In the genomic region with DNA sequence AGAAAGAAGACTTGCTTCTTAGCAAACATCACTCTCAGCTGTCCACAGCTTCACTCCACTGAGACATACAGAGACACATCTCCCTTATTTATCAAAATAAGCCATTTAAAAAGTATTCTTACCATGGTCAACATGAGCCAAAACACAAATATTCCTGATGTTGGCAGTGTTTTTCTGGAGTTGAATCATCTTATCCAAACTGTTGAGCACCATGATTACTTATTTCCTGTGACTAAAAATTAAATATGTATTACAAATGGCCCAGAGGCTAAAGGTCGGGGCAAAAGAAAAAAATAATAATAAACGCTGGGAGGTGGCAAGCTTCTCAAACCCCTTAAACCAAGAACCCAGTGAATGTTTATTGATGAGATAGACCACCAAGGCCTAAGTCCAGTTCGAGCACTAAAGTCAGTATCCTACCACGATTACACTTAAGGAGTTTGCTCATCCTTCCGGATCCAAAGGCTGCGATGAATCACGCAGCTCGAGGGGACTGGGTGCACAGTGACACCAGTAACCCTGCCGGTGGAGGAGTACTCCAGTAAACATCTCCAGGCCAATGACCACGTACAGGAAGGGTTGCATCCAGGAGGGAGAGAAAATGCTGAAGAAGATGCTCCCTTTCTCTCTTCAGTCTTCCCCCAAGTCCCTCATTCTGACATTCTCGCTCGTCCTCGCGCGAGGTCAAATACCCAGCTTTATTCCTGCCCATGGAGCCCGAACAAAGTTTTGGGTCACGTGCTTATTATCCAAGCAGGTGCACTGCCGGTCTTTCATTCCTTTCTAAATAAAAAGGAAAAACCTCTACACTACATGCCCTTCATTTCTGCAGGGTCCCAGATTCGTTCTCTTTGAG, we compare ENCODE assay signal across 8 cellular contexts. TPM values are rescaled to one million over a fixed set of nuclear protein-coding genes. Genes with fewer than 3 reads are reported as not detected.
A peak's percentile ranks its signal among the peaks of the same experiment; 100 is the strongest.
DNase-seq lines count a peak whose midpoint lies in the region; ATAC-seq and TF ChIP-seq lines count a peak whose summit lies in the region.
"Not testable (repeated sequence)": the region's sequence is repeated elsewhere in the genome, so short reads cannot be mapped to it uniquely, and the experiment has no call there.

No MANE protein-coding gene starts in this region.

- H3K9me3 ChIP-seq in smooth muscle cell (replicated peaks; ENCODE audit: low read depth): not testable (repeated sequence)

- peak overlapping the region; percentile 97 for H3K4me3 ChIP-seq in smooth muscle cell

- not testable (repeated sequence) for H3K79me2 ChIP-seq in smooth muscle cell (ENCODE audit: low read depth)

- 4% methylated on average over 19 of the region's 19 CpGs for WGBS in smooth muscle cell (ENCODE audit: low lambda C conversion rate)

- TF ChIP-seq CTCF in smooth muscle cell (IDR thresholded peaks at IDR 0.05; ENCODE audit: borderline replicate concordance, insufficient read depth, poor library complexity, severe bottlenecking): not testable (repeated sequence)

- peak overlapping the region; percentile 98 for H2AFZ ChIP-seq in smooth muscle cell (ENCODE audit: low read depth)

- peaks cover 28% of the 10 kb centered on the region for H3K4me1 Mint-ChIP-seq in activated CD4-positive, alpha-beta T cell treated with anti-CD3 and anti-CD28 coated beads, Interleukin-2, amount 10 ng/mL, durations not matched to agents 24 days and 14 days

- H3K36me3 ChIP-seq in smooth muscle cell (ENCODE audit: low read depth): not testable (repeated sequence)

- not testable (repeated sequence) for H4K20me1 ChIP-seq in smooth muscle cell (ENCODE audit: low read depth)

- peaks cover 30% of the 10 kb centered on the region for H3K36me3 Mint-ChIP-seq in activated CD4-positive, alpha-beta T cell treated with anti-CD3 and anti-CD28 coated beads, Interleukin-2, amount 10 ng/mL, durations not matched to agents 24 days and 14 days (ENCODE audit: low read depth)

- not testable (repeated sequence) for H3K27me3 Mint-ChIP-seq in activated CD4-positive, alpha-beta T cell treated with anti-CD3 and anti-CD28 coated beads, Interleukin-2, amount 10 ng/mL, durations not matched to agents 24 days and 14 days

- H3K27ac Mint-ChIP-seq in activated CD4-positive, alpha-beta T cell treated with anti-CD3 and anti-CD28 coated beads, Interleukin-2, amount 10 ng/mL, durations not matched to agents 24 days and 14 days: peak overlapping the region; percentile 92

- DNase-seq in AG20443 (ENCODE audit: low spot score): peak; percentile 67
- peak; percentile 47 for DNase-seq in NCI-H146 (lab: John Stamatoyannopoulos, UW)
- DNase-seq in activated CD4-positive, alpha-beta T cell treated with anti-CD3 and anti-CD28 coated beads, Interleukin-2, amount 10 ng/mL, durations not matched to agents 24 days and 14 days: peak; percentile 77
- peak; percentile 6 to 49 for DNase-seq in dermis microvascular lymphatic vessel endothelial cell (ENCODE audit: low read depth in 2 of 2)
- DNase-seq in smooth muscle cell (lab: John Stamatoyannopoulos, UW; ENCODE audit: unreplicated experiment): not testable (repeated sequence)

- H3K4me1 ChIP-seq in smooth muscle cell (ENCODE audit: low read depth): peaks cover 15% of the 10 kb centered on the region

- H3K9ac ChIP-seq in smooth muscle cell (ENCODE audit: low read depth): peak overlapping the region; percentile 73

- peak overlapping the region; percentile 96 for H3K4me3 Mint-ChIP-seq in activated CD4-positive, alpha-beta T cell treated with anti-CD3 and anti-CD28 coated beads, Interleukin-2, amount 10 ng/mL, durations not matched to agents 24 days and 14 days

- peak overlapping the region; percentile 32 for H3K27ac ChIP-seq in layer of hippocampus (ENCODE audit: low read depth, low read length)
- peak overlapping the region; percentile 79 for H3K27ac ChIP-seq in smooth muscle cell (ENCODE audit: low read depth)

- H3K27me3 ChIP-seq in layer of hippocampus (ENCODE audit: control insufficient read depth, insufficient read depth, low read length); smooth muscle cell (ENCODE audit: low read depth): not testable (repeated sequence)

- not testable (repeated sequence) for H3K9me3 Mint-ChIP-seq in activated CD4-positive, alpha-beta T cell treated with anti-CD3 and anti-CD28 coated beads, Interleukin-2, amount 10 ng/mL, durations not matched to agents 24 days and 14 days

- peak; percentile 5 for ATAC-seq in GM19043 (IDR thresholded peaks at IDR 0.05; ENCODE audit: low read depth, unreplicated experiment)
- ATAC-seq in HG03039 (IDR thresholded peaks at IDR 0.05; ENCODE audit: unreplicated experiment): peak; percentile 14

- H3K4me2 ChIP-seq in smooth muscle cell: peak overlapping the region; percentile 82

- intact Hi-C loops in activated CD4-positive, alpha-beta T cell treated with anti-CD3 and anti-CD28 coated beads, Interleukin-2, amount 10 ng/mL, durations not matched to agents 24 days and 14 days (cut with micrococcal nuclease): loop anchor here (1.0 kb wide), 2 partner anchors 26 to 215 kb away; a partner anchor contains a TSS

- H3F3A ChIP-seq in smooth muscle cell (ENCODE audit: low read depth): not testable (repeated sequence)

RNA-seq across cellular contexts. Expression of a gene that starts 0.7 kb away (rescaled TPM):
- total RNA-seq in activated CD4-positive, alpha-beta T cell treated with anti-CD3 and anti-CD28 coated beads, Interleukin-2, amount 10 ng/mL, durations not matched to agents 24 days and 14 days: 23.7 and 27.2 TPM in 2 replicates
- total RNA-seq in dermis microvascular lymphatic vessel endothelial cell (14.4 and 19.8 TPM in 2 replicates), smooth muscle cell (12.8 and 13.2 TPM in 2 replicates)
- polyA plus RNA-seq in smooth muscle cell: 4.5 and 9.6 TPM in 2 replicates

RNA-seq across cellular contexts. Expression of a gene that starts 0.8 kb away (rescaled TPM):
- total RNA-seq in activated CD4-positive, alpha-beta T cell treated with anti-CD3 and anti-CD28 coated beads, Interleukin-2, amount 10 ng/mL, durations not matched to agents 24 days and 14 days: 1.1 and 1.8 TPM in 2 replicates
- total RNA-seq in dermis microvascular lymphatic vessel endothelial cell (0.26 and 0.38 TPM in 2 replicates), smooth muscle cell (0.54 TPM in 1 of 2 replicates, not detected in the other)
- 1.2 TPM in 1 of 2 replicates, not detected in the other for polyA plus RNA-seq in smooth muscle cell
